1 cellular context compared by ENCODE assay signal in genomic region chr6:141252828-141253608, GRCh38.
TF ChIP-seq lines count a peak whose summit lies in the region.

No MANE protein-coding gene starts in this region.

TF ChIP-seq in liver, 16 proteins besides CTCF, POLR2A, EP300 and RAD21:
- TF ChIP-seq SP1 (IDR thresholded peaks at IDR 0.05) (peak; percentile 63), HNF4A (conservative IDR thresholded peaks at IDR 0.05) (no peak)
